26 cellular contexts compared by ENCODE assay signal in genomic region chr4:139112650-139113049, GRCh38.
"Had no signal": no experiment of that assay in that cellular context is flagged by ENCODE, and none has a peak within 500 bp of the region (broad histone marks: within the 10 kb centered on the region; RNA-seq: fewer than 3 reads in every experiment).

No MANE protein-coding gene starts in this region.

- H3K27ac Mint-ChIP-seq: natural killer cell; nephron; stimulated activated effector memory CD8-positive, alpha-beta T cell treated with anti-CD3 and anti-CD28 coated beads, Interleukin-12 subunit alpha, Interleukin-12 subunit beta, amount 100 ng/mL, for 72 hours; stimulated activated naive B cell treated with anti-CD40 and anti-IgM and Interleukin-4, amounts not matched to agents 10 μg/mL and 1 μg/mL and 100 μg/mL, for 72 hours; stimulated activated naive CD8-positive, alpha-beta T cell treated with anti-CD3 and anti-CD28 coated beads, Interleukin-15, Interleukin-2, amounts not matched to agents 100 ng/mL and 50 ng/mL, for 24 hours had no signal

- H3K36me3 Mint-ChIP-seq: natural killer cell; stimulated activated effector memory CD8-positive, alpha-beta T cell treated with anti-CD3 and anti-CD28 coated beads, Interleukin-12 subunit alpha, Interleukin-12 subunit beta, amount 100 ng/mL, for 72 hours; stimulated activated naive B cell treated with anti-CD40 and anti-IgM and Interleukin-4, amounts not matched to agents 10 μg/mL and 1 μg/mL and 100 μg/mL, for 72 hours had no signal

- H3K9me3 Mint-ChIP-seq: natural killer cell; nephron; neural crest cell; stimulated activated effector memory CD8-positive, alpha-beta T cell treated with anti-CD3 and anti-CD28 coated beads, Interleukin-12 subunit alpha, Interleukin-12 subunit beta, amount 100 ng/mL, for 72 hours; stimulated activated naive B cell treated with anti-CD40 and anti-IgM and Interleukin-4, amounts not matched to agents 10 μg/mL and 1 μg/mL and 100 μg/mL, for 72 hours; stimulated activated naive CD8-positive, alpha-beta T cell treated with anti-CD3 and anti-CD28 coated beads, Interleukin-15, Interleukin-2, amounts not matched to agents 100 ng/mL and 50 ng/mL, for 24 hours had no signal

- H3K4me1 ChIP-seq: pancreas, prostate gland, right lobe of liver, sigmoid colon, stomach, thyroid gland, tibial nerve, upper lobe of left lung, vagina had no signal

- DNase-seq: natural killer cell; nucleus accumbens; pancreas; right lobe of liver; sigmoid colon; small intestine; stimulated activated CD4-positive, alpha-beta T cell treated with anti-CD3 and anti-CD28 coated beads, Interleukin-15, amount 100 ng/mL, for 24 hours; stimulated activated CD4-positive, alpha-beta T cell treated with anti-CD3 and anti-CD28 coated beads, Interleukin-2, amount 100 ng/mL, for 24 hours; stimulated activated CD4-positive, alpha-beta T cell treated with anti-CD3 and anti-CD28 coated beads, Interleukin-2, amount 100 ng/mL, for 48 hours; stimulated activated CD4-positive, alpha-beta T cell treated with anti-CD3 and anti-CD28 coated beads, Interleukin-4, amount 100 ng/mL, for 24 hours; stimulated activated naive B cell treated with anti-CD40 and anti-IgM and Interleukin-4, amounts not matched to agents 10 μg/mL and 1 μg/mL and 100 μg/mL, for 72 hours; stimulated activated naive CD4-positive, alpha-beta T cell treated with Interleukin-2 at 50 U/mL for 16 hours; stomach; thyroid gland; trophoblast cell had no signal

- H3K4me3 ChIP-seq: pancreas, prostate gland, right lobe of liver, sigmoid colon, stomach, thoracic aorta, thyroid gland, tibial nerve, vagina had no signal

- ATAC-seq: natural killer cell; pancreas; right cardiac atrium; right lobe of liver; stimulated activated effector memory CD8-positive, alpha-beta T cell treated with anti-CD3 and anti-CD28 coated beads, Interleukin-12 subunit alpha, Interleukin-12 subunit beta, amount 100 ng/mL, for 72 hours; stimulated activated naive B cell treated with anti-CD40 and anti-IgM and Interleukin-4, amounts not matched to agents 10 μg/mL and 1 μg/mL and 100 μg/mL, for 72 hours had no signal

- H3K36me3 ChIP-seq: pancreas, prostate gland, right lobe of liver had no signal

- H3K27me3 ChIP-seq: neutrophil, pancreas, right lobe of liver, sigmoid colon, stomach, thyroid gland, tibial nerve, upper lobe of left lung, vagina had no signal

- H3K9me3 ChIP-seq: neutrophil, pancreas, prostate gland, right lobe of liver, sigmoid colon, stomach, thoracic aorta, thyroid gland, tibial nerve, upper lobe of left lung, vagina had no signal

- H3K27me3 Mint-ChIP-seq: stimulated activated naive B cell treated with anti-CD40 and anti-IgM and Interleukin-4, amounts not matched to agents 10 μg/mL and 1 μg/mL and 100 μg/mL, for 72 hours; stimulated activated naive CD8-positive, alpha-beta T cell treated with anti-CD3 and anti-CD28 coated beads, Interleukin-15, Interleukin-2, amounts not matched to agents 100 ng/mL and 50 ng/mL, for 24 hours had no signal

- H3K4me1 Mint-ChIP-seq: natural killer cell; neural crest cell; stimulated activated effector memory CD8-positive, alpha-beta T cell treated with anti-CD3 and anti-CD28 coated beads, Interleukin-12 subunit alpha, Interleukin-12 subunit beta, amount 100 ng/mL, for 72 hours; stimulated activated naive B cell treated with anti-CD40 and anti-IgM and Interleukin-4, amounts not matched to agents 10 μg/mL and 1 μg/mL and 100 μg/mL, for 72 hours had no signal

- H3K27ac ChIP-seq: neutrophil, pancreas, prostate gland, right lobe of liver, sigmoid colon, stomach, thoracic aorta, thyroid gland, tibial nerve, upper lobe of left lung, vagina had no signal

- H3K4me3 Mint-ChIP-seq: natural killer cell; nephron; neural crest cell; stimulated activated effector memory CD8-positive, alpha-beta T cell treated with anti-CD3 and anti-CD28 coated beads, Interleukin-12 subunit alpha, Interleukin-12 subunit beta, amount 100 ng/mL, for 72 hours; stimulated activated naive B cell treated with anti-CD40 and anti-IgM and Interleukin-4, amounts not matched to agents 10 μg/mL and 1 μg/mL and 100 μg/mL, for 72 hours; stimulated activated naive CD8-positive, alpha-beta T cell treated with anti-CD3 and anti-CD28 coated beads, Interleukin-15, Interleukin-2, amounts not matched to agents 100 ng/mL and 50 ng/mL, for 24 hours had no signal
